In the genomic region with DNA sequence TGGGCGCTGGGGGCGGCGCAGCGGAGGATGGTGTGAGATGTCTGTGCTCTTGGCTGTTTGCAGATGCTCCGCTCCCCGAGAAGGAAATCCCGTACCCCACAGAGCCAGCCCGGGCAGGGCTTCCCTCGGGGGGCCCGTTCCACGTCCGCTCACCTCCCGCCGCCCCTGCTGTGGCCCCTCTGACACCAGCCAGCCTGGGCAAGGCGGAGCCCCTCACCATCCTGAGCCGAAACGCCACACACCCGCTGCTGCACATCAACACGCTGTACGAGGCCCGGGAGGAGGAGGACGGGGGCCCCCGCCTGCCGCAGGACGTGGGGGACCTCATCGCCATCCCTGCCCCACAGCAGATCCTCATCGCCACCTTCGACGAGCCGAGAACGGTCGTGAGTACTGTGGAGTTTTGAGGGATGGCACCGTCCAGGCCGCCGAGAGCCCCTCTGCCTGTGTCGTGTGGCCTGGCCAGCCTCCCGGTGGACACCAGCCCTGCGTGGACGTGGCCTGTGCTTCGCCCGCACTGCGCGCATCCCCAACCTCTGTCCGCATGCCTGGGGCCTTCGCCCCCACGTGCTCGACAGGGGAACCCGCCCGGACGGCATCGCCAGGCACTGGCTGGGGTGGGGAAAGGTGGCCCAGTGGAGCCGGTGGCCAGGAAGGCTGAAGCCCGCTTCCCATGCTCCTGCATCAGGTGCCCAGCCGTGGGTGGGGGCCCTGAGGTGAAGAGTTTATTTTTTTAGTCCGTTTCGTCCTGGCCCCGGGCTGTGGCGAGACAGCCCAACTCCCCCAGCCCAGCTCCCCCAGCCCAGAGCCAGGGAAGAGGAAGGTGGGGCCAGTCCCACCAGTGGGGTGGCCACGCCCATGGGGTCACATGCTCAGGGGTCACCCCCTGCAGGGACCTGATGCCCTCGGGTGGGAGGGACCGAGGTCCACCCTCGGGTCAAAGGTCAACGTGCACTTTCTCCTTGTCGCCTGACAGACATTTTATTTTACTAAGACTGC, we compare ENCODE assay signal across 1 cellular context.
TF ChIP-seq lines count a peak whose summit lies in the region.

No MANE protein-coding gene starts in this region.

TF ChIP-seq in IMR-90, 13 proteins besides CTCF, POLR2A, EP300 and RAD21:
- no peak for TF ChIP-seq RCOR1 (IDR thresholded peaks at IDR 0.05; ENCODE audit: insufficient replicate concordance, low read length)
- no peak for TF ChIP-seq FOS (IDR thresholded peaks at IDR 0.05; ENCODE audit: low read depth, low read length)
- TF ChIP-seq USF2 (IDR thresholded peaks at IDR 0.05; ENCODE audit: low read depth, low read length): no peak
- TF ChIP-seq BHLHE40 (IDR thresholded peaks at IDR 0.05; ENCODE audit: low read depth, low read length): no peak
- no peak for TF ChIP-seq MAZ (IDR thresholded peaks at IDR 0.05; ENCODE audit: borderline replicate concordance, low read depth, low read length)
- no peak for TF ChIP-seq CHD1 (IDR thresholded peaks at IDR 0.05; ENCODE audit: low read depth, low read length)
- no peak for TF ChIP-seq SMC3 (IDR thresholded peaks at IDR 0.05; ENCODE audit: low read depth, low read length)
- TF ChIP-seq, protein P1, sequence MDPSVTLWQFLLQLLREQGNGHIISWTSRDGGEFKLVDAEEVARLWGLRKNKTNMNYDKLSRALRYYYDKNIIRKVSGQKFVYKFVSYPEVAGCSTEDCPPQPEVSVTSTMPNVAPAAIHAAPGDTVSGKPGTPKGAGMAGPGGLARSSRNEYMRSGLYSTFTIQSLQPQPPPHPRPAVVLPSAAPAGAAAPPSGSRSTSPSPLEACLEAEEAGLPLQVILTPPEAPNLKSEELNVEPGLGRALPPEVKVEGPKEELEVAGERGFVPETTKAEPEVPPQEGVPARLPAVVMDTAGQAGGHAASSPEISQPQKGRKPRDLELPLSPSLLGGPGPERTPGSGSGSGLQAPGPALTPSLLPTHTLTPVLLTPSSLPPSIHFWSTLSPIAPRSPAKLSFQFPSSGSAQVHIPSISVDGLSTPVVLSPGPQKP (IDR thresholded peaks at IDR 0.05; ENCODE audit: borderline replicate concordance, low read depth, low read length): no peak
- no peak for TF ChIP-seq NFE2L2 (IDR thresholded peaks at IDR 0.05; ENCODE audit: low read depth, low read length)
- no peak for TF ChIP-seq RFX5 (IDR thresholded peaks at IDR 0.05; ENCODE audit: low read depth, low read length)
